ENCODE assay signal across 18 cellular contexts in the genomic region with DNA sequence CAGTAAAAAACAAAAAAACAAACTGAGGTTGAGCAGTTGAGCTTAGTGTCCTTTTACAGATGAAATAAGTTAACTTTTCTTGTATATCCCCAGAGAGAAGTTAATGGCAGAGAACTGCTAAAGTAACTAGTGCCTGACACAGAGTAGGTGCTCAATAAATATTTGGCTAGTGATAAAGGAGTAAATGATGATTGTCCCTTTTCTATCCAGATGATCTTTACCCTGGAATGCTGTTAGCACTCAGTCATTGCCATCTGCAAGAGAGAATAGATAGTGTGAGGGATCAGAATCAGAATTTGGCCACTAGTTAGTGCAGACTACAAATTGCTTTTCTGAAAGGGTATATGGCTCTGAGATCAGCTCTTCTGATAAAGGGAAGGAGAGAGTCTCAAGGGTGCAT. TPM values are rescaled to one million over a fixed set of nuclear protein-coding genes. Genes with fewer than 3 reads are reported as not detected.
DNase-seq lines count a peak whose midpoint lies in the region; ATAC-seq, FAIRE-seq and TF ChIP-seq lines count a peak whose summit lies in the region.
"Had no signal": no experiment of that assay in that cellular context is flagged by ENCODE, and none has a peak within 500 bp of the region (broad histone marks: within the 10 kb centered on the region; RNA-seq: fewer than 3 reads in every experiment).

No MANE protein-coding gene starts in this region.

- H2BK12ac ChIP-seq in H1 (ENCODE audit: low read depth, low read length) = no peak overlapping the region

- no peak overlapping the region for H2BK5ac ChIP-seq in H1 (ENCODE audit: low read depth, low read length)

- no peak overlapping the region for H2BK120ac ChIP-seq in H1 (replicated peaks; ENCODE audit: low read depth, low read length)

- H2BK20ac ChIP-seq in H1 (ENCODE audit: low read length) = no peak overlapping the region

- no peak overlapping the region for H4K5ac ChIP-seq in H1 (ENCODE audit: insufficient read length, low read depth, low read length)

- no peak overlapping the region for H3K18ac ChIP-seq in H1 (ENCODE audit: extremely low read depth, low read length)

- H3K4me2 ChIP-seq in H1 (ENCODE audit: insufficient read depth in 1 of 2, low read depth in 2 of 2, low read length in 2 of 2) (no peak overlapping the region), osteoblast (ENCODE audit: insufficient read depth, low read length) (no peak overlapping the region)

- no peak overlapping the region for H3K4ac ChIP-seq in H1 (replicated peaks; ENCODE audit: insufficient read length, low read depth, low read length)

- H4K20me1 ChIP-seq in H1 (replicated peaks in 1 of 2; ENCODE audit: control insufficient read depth in 1 of 2, insufficient read depth in 2 of 2, low read length in 2 of 2) (peaks cover 0 to 6% of the 10 kb centered on the region in 2 experiments), osteoblast (ENCODE audit: insufficient read depth, low read length) (peaks cover 16% of the 10 kb centered on the region)

- no peaks in the 10 kb centered on the region for H3K27me3 ChIP-seq in H1 (replicated peaks in 1 of 4; ENCODE audit: control insufficient read depth in 3 of 4, extremely low read depth in 1 of 4, insufficient read depth in 3 of 4, low read length in 3 of 4)
- H3K27me3 ChIP-seq in osteoblast (ENCODE audit: insufficient read depth, low read length) = no peaks in the 10 kb centered on the region

- H3K27ac ChIP-seq in H1 (ENCODE audit: low read depth, low read length) (no peak overlapping the region), osteoblast (ENCODE audit: low read depth, low read length) (no peak overlapping the region)

- H3K4me3 ChIP-seq in H1 (ENCODE audit: extremely low read depth in 1 of 4, insufficient read depth in 2 of 4, low read depth in 3 of 4, low read length in 4 of 4) (no peak overlapping the region), osteoblast (ENCODE audit: insufficient read depth, low read length) (no peak overlapping the region)

- H3K79me1 ChIP-seq in H1 (ENCODE audit: low read depth, low read length) = no peaks in the 10 kb centered on the region; the same call in 1 of the 2 replicates

- H3K4me1 ChIP-seq in H1 (replicated peaks in 1 of 4; ENCODE audit: control insufficient read depth in 3 of 4, insufficient read depth in 4 of 4, low read length in 3 of 4) = no peaks in the 10 kb centered on the region
- H3K4me1 ChIP-seq in osteoblast (ENCODE audit: insufficient read depth, low read length) = no peaks in the 10 kb centered on the region

- H3K79me2 ChIP-seq in H1 (ENCODE audit: control insufficient read depth in 1 of 2, insufficient read depth in 2 of 2, low read length in 2 of 2) (peaks cover 0 to 72% of the 10 kb centered on the region in 2 experiments; a peak in 3 of 4 replicates), osteoblast (ENCODE audit: insufficient read depth, low read length) (peaks cover 68% of the 10 kb centered on the region)

- peak; percentile 6 for FAIRE-seq in H54 (lab: Jason Lieb, UNC)
- FAIRE-seq in H1 (lab: Jason Lieb, UNC) = no peak
- FAIRE-seq: G401.6, GM12892 had no signal

- H3K14ac ChIP-seq in H1 (ENCODE audit: insufficient read length) = peak overlapping the region; percentile 42

- H3K4me3 Mint-ChIP-seq in nephron = no peak overlapping the region
- H3K4me3 Mint-ChIP-seq: B cell; CD4-positive, alpha-beta T cell had no signal

- ATAC-seq in HG02610 (IDR thresholded peaks at IDR 0.05; ENCODE audit: unreplicated experiment) (no peak), GM19023 (IDR thresholded peaks at IDR 0.05; ENCODE audit: unreplicated experiment) (no peak)

- no peak overlapping the region for H2AFZ ChIP-seq in H1 (ENCODE audit: low read length)
- H2AFZ ChIP-seq in osteoblast (ENCODE audit: low read length) = no peak overlapping the region

- no peaks in the 10 kb centered on the region for H3K23me2 ChIP-seq in H1 (ENCODE audit: low read depth, low read length)

- peaks cover 0 to 13% (median 6%) of the 10 kb centered on the region in 4 experiments; a peak in 4 of 8 replicates for H3K36me3 ChIP-seq in H1 (ENCODE audit: control insufficient read depth in 2 of 4, insufficient read depth in 4 of 4, low read length in 3 of 4)
- H3K36me3 ChIP-seq in osteoblast (ENCODE audit: insufficient read depth, low read length) = no peaks in the 10 kb centered on the region

- peaks cover 7% of the 10 kb centered on the region for H3K4me1 Mint-ChIP-seq in nephron

- H2AK5ac ChIP-seq in H1 (ENCODE audit: low read depth, low read length) = no peak overlapping the region

- H2BK15ac ChIP-seq in H1 (ENCODE audit: low read length) = no peak overlapping the region

- H3K9me3 Mint-ChIP-seq in nephron = peaks cover 5% of the 10 kb centered on the region
- H3K9me3 Mint-ChIP-seq: CD4-positive, alpha-beta T cell had no signal

- no peak for TF ChIP-seq CTCF in H1 (IDR thresholded peaks at IDR 0.05; ENCODE audit: control extremely low read depth in 1 of 3, insufficient read depth in 1 of 3, low read depth in 1 of 3, low read length in 3 of 3)
- no peak for TF ChIP-seq CTCF in nephron (IDR thresholded peaks at IDR 0.05; ENCODE audit: unreplicated experiment in 3 of 3)
- no peak for TF ChIP-seq CTCF in osteoblast (IDR thresholded peaks at IDR 0.05; ENCODE audit: extremely low read depth, low read depth, low read length)

- peaks cover 0 to 13% of the 10 kb centered on the region in 2 experiments; a peak in 1 of 4 replicates for H3K9me3 ChIP-seq in H1 (ENCODE audit: insufficient read depth in 2 of 2, low read depth in 1 of 2, low read length in 1 of 2)
- H3K9me3 ChIP-seq in osteoblast (ENCODE audit: low read depth, low read length) = no peaks in the 10 kb centered on the region

- no peak overlapping the region for H4K91ac ChIP-seq in H1 (replicated peaks; ENCODE audit: insufficient read length, low read length)

- no peak overlapping the region for H3K9ac ChIP-seq in H1 (replicated peaks in 1 of 4; ENCODE audit: extremely low read depth in 1 of 4, low read depth in 3 of 4, low read length in 3 of 4)

- H3K27ac Mint-ChIP-seq in nephron = peak overlapping the region in 2 of 3 experiments; percentile 11 to 43
- H3K27ac Mint-ChIP-seq: B cell; CD4-positive, alpha-beta T cell had no signal

- H3K23ac ChIP-seq in H1 (ENCODE audit: insufficient read length) = no peak overlapping the region

- TF ChIP-seq POLR2A in H54 (IDR thresholded peaks at IDR 0.05; ENCODE audit: low read depth, low read length) = no peak
- no peak for TF ChIP-seq POLR2A in H1 (IDR thresholded peaks at IDR 0.05; ENCODE audit: control extremely low read depth in 1 of 2, low read depth in 2 of 2, low read length in 2 of 2)

- DNase-seq in H54 (ENCODE audit: insufficient read length, low spot score) = no peak
- peak; percentile 32 for DNase-seq in SK-N-DZ (ENCODE audit: low spot score)
- DNase-seq in H1 (ENCODE audit: low read depth in 1 of 2, low spot score in 2 of 2) = no peak
- DNase-seq in osteoblast (ENCODE audit: insufficient read length, low spot score, missing footprints) = no peak
- no peak for DNase-seq in middle frontal gyrus (ENCODE audit: extremely low spot score, low spot score)
- DNase-seq: CD4-positive, alpha-beta T cell; DMS79; Karpas-422; NCI-H1105 treated with DMSO at 0.1 percent for 48 hours; NCI-H187; NCI-H2171; NCI-H446 treated with DMSO at 0.1 percent for 48 hours had no signal

- CTCF ChIA-PET in H1 (lab: Charles Lee; ENCODE audit: partially characterized antibody) = interaction anchor here (0.6 to 1.0 kb wide), 2 partner anchors 18 to 300 kb away, joined by 3 read pairs; no protein-coding TSS in a partner anchor

- peaks cover 65% of the 10 kb centered on the region for H3K36me3 Mint-ChIP-seq in nephron (ENCODE audit: low read depth)

- no peak overlapping the region for H4K8ac ChIP-seq in H1 (ENCODE audit: extremely low read depth, insufficient read depth, low read length)

- no peak overlapping the region for H3K56ac ChIP-seq in H1 (replicated peaks; ENCODE audit: insufficient read length, low read depth, low read length)

- no peaks in the 10 kb centered on the region for H3K27me3 Mint-ChIP-seq in nephron (ENCODE audit: low read depth)
- H3K27me3 Mint-ChIP-seq: B cell; CD4-positive, alpha-beta T cell had no signal

- POLR2A ChIA-PET in H1 (lab: Charles Lee; ENCODE audit: partially characterized antibody) = interaction anchor here (0.8 kb wide), 1 partner anchor 44 kb away, joined by 3 read pairs; no protein-coding TSS in a partner anchor

- TF ChIP-seq RAD21 in H1 (IDR thresholded peaks at IDR 0.05 in 1 of 2, conservative IDR thresholded peaks at IDR 0.05 in 1 of 2; ENCODE audit: low read depth in 2 of 2, low read length in 2 of 2) = no peak

- TF ChIP-seq EP300 in H1 (IDR thresholded peaks at IDR 0.05; ENCODE audit: borderline replicate concordance in 1 of 2, low read depth in 2 of 2, low read length in 2 of 2) = no peak

TF ChIP-seq in H1, 55 proteins besides CTCF, POLR2A, EP300 and RAD21 (continues in another document):
- TF ChIP-seq SP2 (IDR thresholded peaks at IDR 0.05; ENCODE audit: low read length) (no peak), KDM4A (IDR thresholded peaks at IDR 0.05; ENCODE audit: low read depth, low read length, severe bottlenecking) (no peak), TCF12 (IDR thresholded peaks at IDR 0.05; ENCODE audit: low read depth, low read length) (no peak)

RNA-seq across cellular contexts. Expression of gene VEZT, which starts 21.6 kb away (rescaled TPM):
- polyA plus RNA-seq in SK-N-DZ (2014; cell fraction: cytosol; rRNA removed) = 92.2 and 93.8 TPM in 2 replicates
- 72.4 and 76.2 TPM in 2 replicates for polyA plus RNA-seq in SK-N-DZ (2014; cell fraction: nucleus; rRNA removed)
- 51.1 and 56.1 TPM in 2 replicates for total RNA-seq in H1 (2021; fragmentation: NEBNext Ultra II Directional; extraction: Animal tissue kit (Norgen Biotek cat#: 25700))
- polyA plus RNA-seq in H1 (2011; rRNA removed) = 24.3 and 44.0 TPM in 2 replicates
- 39.9 TPM for polyA plus RNA-seq in H1 (2011; cell fraction: cytosol; rRNA removed)
- polyA plus RNA-seq in H1 (2011; cell fraction: nucleus; rRNA removed) = 29.6 TPM
- polyA plus RNA-seq in H1 (2012, experiment 1 of 2) = 31.2 to 44.3 TPM (median 35.2 TPM) in 4 replicates
- polyA plus RNA-seq in H1 (2012, experiment 2 of 2) = 2.4 TPM
- 53.0 TPM for polyA plus RNA-seq in H1 (2013, experiment 1 of 2)
- polyA plus RNA-seq in H1 (2013, experiment 2 of 2) = 65.2 TPM
- 93.7 and 111 TPM in 2 replicates for polyA minus RNA-seq in H1 (2011; rRNA and poly(A)+ RNA removed)
- 41.8 TPM for polyA minus RNA-seq in H1 (2011; cell fraction: cytosol; rRNA and poly(A)+ RNA removed)
- polyA minus RNA-seq in H1 (2011; cell fraction: nucleus; rRNA and poly(A)+ RNA removed) = 129 TPM
- 77.1 and 86.3 TPM in 2 replicates for total RNA-seq in osteoblast

RNA-seq across cellular contexts. Expression of gene FGD6, which starts 21.9 kb away (rescaled TPM):
- polyA plus RNA-seq in SK-N-DZ (2014; cell fraction: cytosol; rRNA removed) = 8.5 and 10.7 TPM in 2 replicates
- polyA plus RNA-seq in SK-N-DZ (2014; cell fraction: nucleus; rRNA removed) = 9.6 and 16.9 TPM in 2 replicates
- 22.4 and 24.3 TPM in 2 replicates for total RNA-seq in H1 (2021; fragmentation: NEBNext Ultra II Directional; extraction: Animal tissue kit (Norgen Biotek cat#: 25700))
- 5.8 and 12.2 TPM in 2 replicates for polyA plus RNA-seq in H1 (2011; rRNA removed)
- polyA plus RNA-seq in H1 (2011; cell fraction: cytosol; rRNA removed) = 8.6 TPM
- polyA plus RNA-seq in H1 (2011; cell fraction: nucleus; rRNA removed) = 5.5 TPM
- polyA plus RNA-seq in H1 (2012, experiment 1 of 2) = 7.4 to 12.5 TPM (median 9.1 TPM) in 4 replicates
- 0.49 TPM for polyA plus RNA-seq in H1 (2012, experiment 2 of 2)
- 11.1 TPM for polyA plus RNA-seq in H1 (2013, experiment 1 of 2)
- polyA plus RNA-seq in H1 (2013, experiment 2 of 2) = 11.6 TPM
- polyA minus RNA-seq in H1 (2011; rRNA and poly(A)+ RNA removed) = 18.2 and 35.8 TPM in 2 replicates
- 19.5 TPM for polyA minus RNA-seq in H1 (2011; cell fraction: cytosol; rRNA and poly(A)+ RNA removed)
- 65.5 TPM for polyA minus RNA-seq in H1 (2011; cell fraction: nucleus; rRNA and poly(A)+ RNA removed)
- 11.9 and 14.4 TPM in 2 replicates for total RNA-seq in osteoblast
